Comparison of ENCODE assay signal across 26 cellular contexts in genomic region chr4:76296421-76296820, GRCh38. TPM values are rescaled to one million over a fixed set of nuclear protein-coding genes. Genes with fewer than 3 reads are reported as not detected.
"Had no signal": no experiment of that assay in that cellular context is flagged by ENCODE, and none has a peak within 500 bp of the region (broad histone marks: within the 10 kb centered on the region; RNA-seq: fewer than 3 reads in every experiment).

No MANE protein-coding gene starts in this region.

- ATAC-seq: esophagus mucosa; heart right ventricle; stimulated activated memory B cell treated with anti-CD40 and anti-IgM and Interleukin-4, amounts not matched to agents 10 μg/mL and 1 μg/mL and 100 μg/mL, for 72 hours; stimulated activated naive CD8-positive, alpha-beta T cell treated with anti-CD3 and anti-CD28 coated beads, Interleukin-15, amount 100 ng/mL, for 72 hours had no signal

- FAIRE-seq: bronchial epithelial cell, small intestine, TTC549 had no signal

- H3K27ac ChIP-seq: heart right ventricle, neutrophil, sigmoid colon, thyroid gland, upper lobe of left lung, vagina, VCaP had no signal

- H3K4me1 ChIP-seq: thyroid gland had no signal

- H3K9me3 ChIP-seq: neutrophil, thyroid gland, vagina had no signal

- DNase-seq: activated CD4-positive, alpha-beta T cell treated with anti-CD3 and anti-CD28 coated beads for 4 hours; activated CD4-positive, alpha-beta T cell treated with anti-CD3 and anti-CD28 coated beads, Interleukin-2, amount 50 U/mL, for 4 hours; activated CD8-positive, alpha-beta memory T cell treated with anti-CD3 and anti-CD28 coated beads for 24 hours; activated effector memory CD4-positive, alpha-beta T cell treated with Interleukin-2 at 50 U/mL for 16 hours; activated naive CD4-positive, alpha-beta T cell treated with Interleukin-2 at 50 U/mL for 16 hours; anterior cingulate cortex; endodermal cell; heart right ventricle; naive B cell; nephron progenitor cell; sigmoid colon; small intestine; stimulated activated CD4-positive, alpha-beta T cell treated with anti-CD3 and anti-CD28 coated beads, Interleukin-1b, Interleukin-23, amount 100 ng/mL, for 48 hours; stimulated activated CD4-positive, alpha-beta T cell treated with anti-CD3 and anti-CD28 coated beads, Interleukin-4, amount 100 ng/mL, for 4 hours; stimulated activated CD8-positive, alpha-beta memory T cell treated with anti-CD3 and anti-CD28 coated beads, Interleukin-4, amount 100 ng/mL, for 48 hours; stimulated activated naive CD8-positive, alpha-beta T cell treated with anti-CD3 and anti-CD28 coated beads, Interleukin-15, amount 100 ng/mL, for 72 hours; thyroid gland; upper lobe of left lung had no signal

- H3K36me3 ChIP-seq: heart right ventricle, neutrophil, sigmoid colon, thyroid gland, upper lobe of left lung, vagina had no signal

- H3K4me3 ChIP-seq: heart right ventricle, sigmoid colon, thyroid gland, upper lobe of left lung, vagina had no signal

- H3K27me3 ChIP-seq: heart right ventricle, neutrophil, sigmoid colon, thyroid gland, upper lobe of left lung, vagina had no signal

RNA-seq across cellular contexts. Expression of gene FAM47E, which starts 44.9 kb away (rescaled TPM):
- total RNA-seq: glomerular endothelial cell had no signal
